Comparison of ENCODE assay signal across 8 cellular contexts in genomic region chr1:156608981-156609380, GRCh38. TPM values are rescaled to one million over a fixed set of nuclear protein-coding genes. Genes with fewer than 3 reads are reported as not detected.
A peak's percentile ranks its signal among the peaks of the same experiment; 100 is the strongest.
DNase-seq lines count a peak whose midpoint lies in the region; ATAC-seq and TF ChIP-seq lines count a peak whose summit lies in the region.

No MANE protein-coding gene starts in this region.

- peaks cover 7% of the 10 kb centered on the region for H3K27me3 Mint-ChIP-seq in activated T-helper 17 cell treated with anti-CD3 and anti-CD28 coated beads, Interleukin-2, amount 50 U/mL, for 72 hours
- peaks cover 27% of the 10 kb centered on the region for H3K27me3 Mint-ChIP-seq in stimulated activated memory B cell treated with anti-CD40 and anti-IgM and Interleukin-4, amounts not matched to agents 10 μg/mL and 1 μg/mL and 100 μg/mL, for 72 hours

- CTCF ChIA-PET in PC-3 (lab: Charles Lee): interaction anchor here (0.6 to 1.1 kb wide), 4 partner anchors 23 to 223 kb away, joined by 3 to 4 read pairs (median 3); partner anchors contain the start of gene MEF2D

- no peak overlapping the region for H3K9ac ChIP-seq in PC-3 (ENCODE audit: low read length)

- peak; percentile 88 for TF ChIP-seq CTCF in PC-3 (conservative IDR thresholded peaks at IDR 0.05; ENCODE audit: low read depth, low read length)

- H3K4me3 ChIP-seq in PC-3 (ENCODE audit: low read length): no peak overlapping the region
- H3K4me3 ChIP-seq in right cardiac atrium (ENCODE audit: low read length): no peak overlapping the region

- no peaks in the 10 kb centered on the region for H4K20me1 ChIP-seq in PC-3 (ENCODE audit: low read length)

- BruUV-seq in PC-3 (replicated peaks; lab: Mats Ljungman, UMichigan): no TSS peak

- no peak overlapping the region for H3K27ac ChIP-seq in PC-3 (ENCODE audit: low read length)
- H3K27ac ChIP-seq in right cardiac atrium (ENCODE audit: low read length): no peak overlapping the region

- H3K9me3 Mint-ChIP-seq in activated T-helper 17 cell treated with anti-CD3 and anti-CD28 coated beads, Interleukin-2, amount 50 U/mL, for 72 hours: no peaks in the 10 kb centered on the region
- H3K9me3 Mint-ChIP-seq in stimulated activated memory B cell treated with anti-CD40 and anti-IgM and Interleukin-4, amounts not matched to agents 10 μg/mL and 1 μg/mL and 100 μg/mL, for 72 hours: no peaks in the 10 kb centered on the region

- ATAC-seq in HG03342 (IDR thresholded peaks at IDR 0.05; ENCODE audit: unreplicated experiment) (peak; percentile 53), PC-3 (peak; percentile 81), right cardiac atrium (peak; percentile 36 to 52), GM21360 (IDR thresholded peaks at IDR 0.05; ENCODE audit: unreplicated experiment) (no peak)
- ATAC-seq in activated T-helper 17 cell treated with anti-CD3 and anti-CD28 coated beads, Interleukin-2, amount 50 U/mL, for 72 hours (replicated peaks): peak; percentile 74
- ATAC-seq in stimulated activated memory B cell treated with anti-CD40 and anti-IgM and Interleukin-4, amounts not matched to agents 10 μg/mL and 1 μg/mL and 100 μg/mL, for 72 hours: peak; percentile 76

- DNase-seq in D341Med (ENCODE audit: low spot score) (peak; percentile 85), PC-3 (peak; percentile 74), right cardiac atrium (no peak), posterior vena cava (ENCODE audit: low spot score) (no peak)

- no peaks in the 10 kb centered on the region for H3K4me1 ChIP-seq in PC-3 (ENCODE audit: insufficient read depth, low read length)
- H3K4me1 ChIP-seq in right cardiac atrium (ENCODE audit: control insufficient read depth, insufficient read depth, low read length): peaks cover 2% of the 10 kb centered on the region

- H3K36me3 Mint-ChIP-seq in activated T-helper 17 cell treated with anti-CD3 and anti-CD28 coated beads, Interleukin-2, amount 50 U/mL, for 72 hours (ENCODE audit: low read depth): no peaks in the 10 kb centered on the region
- no peaks in the 10 kb centered on the region for H3K36me3 Mint-ChIP-seq in stimulated activated memory B cell treated with anti-CD40 and anti-IgM and Interleukin-4, amounts not matched to agents 10 μg/mL and 1 μg/mL and 100 μg/mL, for 72 hours

- no peaks in the 10 kb centered on the region for H3K36me3 ChIP-seq in PC-3 (ENCODE audit: low read depth, low read length)

- no peaks in the 10 kb centered on the region for H3K4me1 Mint-ChIP-seq in activated T-helper 17 cell treated with anti-CD3 and anti-CD28 coated beads, Interleukin-2, amount 50 U/mL, for 72 hours
- peaks cover 27% of the 10 kb centered on the region for H3K4me1 Mint-ChIP-seq in stimulated activated memory B cell treated with anti-CD40 and anti-IgM and Interleukin-4, amounts not matched to agents 10 μg/mL and 1 μg/mL and 100 μg/mL, for 72 hours

- H3K9me3 ChIP-seq in PC-3 (ENCODE audit: low read length): no peaks in the 10 kb centered on the region
- no peaks in the 10 kb centered on the region for H3K9me3 ChIP-seq in right cardiac atrium (ENCODE audit: control insufficient read depth, low read length)

- no peak overlapping the region for H2AFZ ChIP-seq in PC-3 (ENCODE audit: low read length)

- H3K27me3 ChIP-seq in PC-3 (ENCODE audit: low read length): no peaks in the 10 kb centered on the region
- H3K27me3 ChIP-seq in right cardiac atrium (ENCODE audit: control insufficient read depth, insufficient read depth): no peaks in the 10 kb centered on the region

- no peak overlapping the region for H3K4me2 ChIP-seq in PC-3 (ENCODE audit: low read length)

- H3K9me2 ChIP-seq in PC-3 (replicated peaks; ENCODE audit: low read length): no peaks in the 10 kb centered on the region

- WGBS in right cardiac atrium: 41% methylated on average over 6 of the region's 6 CpGs

- no peaks in the 10 kb centered on the region for H3F3A ChIP-seq in PC-3 (ENCODE audit: low read length, unreplicated experiment)

- intact Hi-C loops in PC-3 (cut with micrococcal nuclease): loop anchor here (1.0 kb wide), 3 partner anchors 25 to 226 kb away; no protein-coding TSS in a partner anchor
- intact Hi-C loops in right cardiac atrium (cut with DNase I): loop anchor here (5.0 to 10.0 kb wide), 4 partner anchors 152 to 224 kb away; no protein-coding TSS in a partner anchor
- intact Hi-C loops in posterior vena cava (cut with DNase I): loop anchor here in 1 of 2 donors (5.0 to 10.0 kb wide), 2 partner anchors 124 to 152 kb away; no protein-coding TSS in a partner anchor

- no peaks in the 10 kb centered on the region for H3K79me2 ChIP-seq in PC-3 (ENCODE audit: low read length)

- no peak overlapping the region for H3K27ac Mint-ChIP-seq in activated T-helper 17 cell treated with anti-CD3 and anti-CD28 coated beads, Interleukin-2, amount 50 U/mL, for 72 hours
- H3K27ac Mint-ChIP-seq in stimulated activated memory B cell treated with anti-CD40 and anti-IgM and Interleukin-4, amounts not matched to agents 10 μg/mL and 1 μg/mL and 100 μg/mL, for 72 hours: no peak overlapping the region

- POLR2A ChIA-PET in PC-3 (lab: Charles Lee; ENCODE audit: unreplicated experiment): interaction anchor here (0.5 kb wide), 1 partner anchor 215 kb away, joined by 3 read pairs; no protein-coding TSS in a partner anchor

- no peak overlapping the region for H3K4me3 Mint-ChIP-seq in activated T-helper 17 cell treated with anti-CD3 and anti-CD28 coated beads, Interleukin-2, amount 50 U/mL, for 72 hours
- no peak overlapping the region for H3K4me3 Mint-ChIP-seq in stimulated activated memory B cell treated with anti-CD40 and anti-IgM and Interleukin-4, amounts not matched to agents 10 μg/mL and 1 μg/mL and 100 μg/mL, for 72 hours

RNA-seq across cellular contexts. Expression of gene GPATCH4, which starts 7.7 kb away (rescaled TPM):
- 37.3 and 73.7 TPM in 2 replicates for total RNA-seq in PC-3 (2014; rRNA removed)
- 10 to 100 TPM; 21.3 to 51.8 TPM for total RNA-seq in activated T-helper 17 cell treated with anti-CD3 and anti-CD28 coated beads, Interleukin-2, amount 50 U/mL, for 72 hours
- 10 to 100 TPM; 13.4 to 21.6 (median 14.5) TPM for total RNA-seq in right cardiac atrium
- 14.7 TPM for polyA plus RNA-seq in right cardiac atrium
- total RNA-seq in posterior vena cava: 10 to 100 TPM; 28.3 to 37.7 TPM

RNA-seq across cellular contexts. Expression of gene HAPLN2, which starts 10.2 kb away (rescaled TPM):
- total RNA-seq in PC-3 (2014; rRNA removed) (1.1 TPM in 1 of 2 replicates, not detected in the other), right cardiac atrium (1 to 10 TPM in 2 of 4 donors, under 1 TPM in 2; 0.53 to 1.2 (median 1.1) TPM), posterior vena cava (1 to 10 TPM; 4.4 to 8.7 TPM)
- 1 to 10 TPM in 1 of 2 donors, under 1 TPM in 1; 0.30 to 1.5 TPM for total RNA-seq in activated T-helper 17 cell treated with anti-CD3 and anti-CD28 coated beads, Interleukin-2, amount 50 U/mL, for 72 hours
- polyA plus RNA-seq in right cardiac atrium: 2.0 TPM

RNA-seq across cellular contexts. Expression of gene NAXE, which starts 17.4 kb away (rescaled TPM):
- total RNA-seq in PC-3 (2014; rRNA removed): 237 and 261 TPM in 2 replicates
- 10 to 100 TPM; 56.2 to 74.7 TPM for total RNA-seq in activated T-helper 17 cell treated with anti-CD3 and anti-CD28 coated beads, Interleukin-2, amount 50 U/mL, for 72 hours
- 100 to 1,000 TPM in 1 of 4 donors, 10 to 100 TPM in 3; 95.0 to 111 (median 98.9) TPM for total RNA-seq in right cardiac atrium
- 131 TPM for polyA plus RNA-seq in right cardiac atrium
- total RNA-seq in posterior vena cava: 10 to 100 TPM; 62.5 to 82.1 TPM

RNA-seq across cellular contexts. Expression of gene TTC24, which starts 29.5 kb away (rescaled TPM):
- total RNA-seq in PC-3 (2014; rRNA removed) (not detected in 2 replicates), right cardiac atrium (not detected), posterior vena cava (not detected)
- under 1 TPM in 1 of 2 donors, not detected in 1; 0.79 TPM for total RNA-seq in activated T-helper 17 cell treated with anti-CD3 and anti-CD28 coated beads, Interleukin-2, amount 50 U/mL, for 72 hours
- polyA plus RNA-seq in right cardiac atrium: not detected

RNA-seq across cellular contexts. Expression of gene BCAN, which starts 32.9 kb away (rescaled TPM):
- total RNA-seq in PC-3 (2014; rRNA removed) (not detected in 2 replicates), right cardiac atrium (under 1 TPM in 2 of 4 donors, not detected in 2; 0.23 to 0.29 TPM), posterior vena cava (under 1 TPM; 0.29 to 0.60 TPM)
- not detected for total RNA-seq in activated T-helper 17 cell treated with anti-CD3 and anti-CD28 coated beads, Interleukin-2, amount 50 U/mL, for 72 hours
- 0.20 TPM for polyA plus RNA-seq in right cardiac atrium

Comparison
In these comparisons a context has a peak if more than half of its experiments do, and no peak if none do; other contexts are left out.
1. DNase-seq: peak in D341Med (single experiment) and PC-3 (single experiment); none in right cardiac atrium (0 of 3) and posterior vena cava (single experiment).